Comparison of ENCODE assay signal across 29 cellular contexts in the genomic region with DNA sequence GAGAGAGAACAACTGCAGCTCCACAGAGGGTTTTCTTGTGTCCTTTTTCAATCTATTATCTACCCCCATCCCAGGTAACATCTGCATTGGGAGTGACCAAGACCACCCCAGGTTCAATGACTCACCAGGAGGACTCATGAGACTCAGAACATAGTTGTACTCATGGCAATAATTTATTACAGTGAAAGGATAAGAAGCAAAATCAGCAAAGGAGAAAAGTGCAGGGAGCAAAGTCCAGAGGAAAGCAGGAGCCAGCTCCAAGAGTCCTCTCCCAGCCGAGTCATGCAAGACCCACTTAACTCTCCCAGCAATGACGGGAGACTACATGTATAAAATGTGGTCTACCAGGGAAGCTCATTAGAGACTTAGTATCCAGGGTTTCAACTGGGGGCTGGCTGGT.
DNase-seq lines count a peak whose midpoint lies in the region; ATAC-seq and TF ChIP-seq lines count a peak whose summit lies in the region.
"Had no signal": no experiment of that assay in that cellular context is flagged by ENCODE, and none has a peak within 500 bp of the region (broad histone marks: within the 10 kb centered on the region; RNA-seq: fewer than 3 reads in every experiment).

No MANE protein-coding gene starts in this region.

- H3K4me1 Mint-ChIP-seq in nephron, result peaks cover 31% of the 10 kb centered on the region

- H3K9me3 ChIP-seq in Peyer's patch (no peaks in the 10 kb centered on the region), body of pancreas (no peaks in the 10 kb centered on the region)
- H3K9me3 ChIP-seq: SJSA1, upper lobe of left lung had no signal

- TF ChIP-seq CTCF in Peyer's patch (IDR thresholded peaks at IDR 0.05) (no peak), body of pancreas (IDR thresholded peaks at IDR 0.05) (no peak), nephron (IDR thresholded peaks at IDR 0.05; ENCODE audit: unreplicated experiment in 3 of 3) (no peak)

- ATAC-seq in body of pancreas (peak; percentile 66), HG02678 (IDR thresholded peaks at IDR 0.05; ENCODE audit: unreplicated experiment) (no peak), GM21717 (IDR thresholded peaks at IDR 0.05; ENCODE audit: unreplicated experiment) (no peak)
- ATAC-seq: left ventricle myocardium superior, natural killer cell, Panc1, T-helper 17 cell had no signal

- H3K4me1 ChIP-seq in Peyer's patch (no peaks in the 10 kb centered on the region), body of pancreas (peaks cover 7% of the 10 kb centered on the region)
- H3K4me1 ChIP-seq: SJSA1 had no signal

- peak; percentile 27 for DNase-seq in DMS53 (lab: John Stamatoyannopoulos, UW)
- no peak for DNase-seq in DMS53 treated with DMSO at 0.1 percent for 48 hours (lab: John Stamatoyannopoulos, UW; ENCODE audit: unreplicated experiment)
- peak in 1 of 3 donors; percentile 77 for DNase-seq in Peyer's patch
- peak in 3 of 4 donors; percentile 26 to 42 (median 31) for DNase-seq in body of pancreas
- DNase-seq in activated CD8-positive, alpha-beta memory T cell treated with anti-CD3 and anti-CD28 coated beads, Interleukin-2, amount 50 U/mL, for 48 hours, result no peak
- DNase-seq: activated CD4-positive, alpha-beta T cell treated with anti-CD3 and anti-CD28 coated beads for 48 hours; activated effector memory CD4-positive, alpha-beta T cell treated with Interleukin-2 at 50 U/mL for 16 hours; CD4-positive, alpha-beta T cell; DMS79 treated with DMSO at 0.1 percent for 48 hours; effector CD4-positive, alpha-beta T cell; erythroblast; HFFc6; KG1; left ventricle myocardium superior; natural killer cell; NCI-H1694 treated with DMSO at 0.1 percent for 48 hours; NCI-H524 treated with DMSO at 0.1 percent for 48 hours; NK-92 treated with Interleukin-12 subunit alpha and Interleukin-12 subunit beta, amount 100 ng/mL, for 24 hours; substantia nigra; T-helper 17 cell; upper lobe of left lung had no signal

- intact Hi-C loops in body of pancreas (cut with DNase I), result no loop called here

- H3K9me3 Mint-ChIP-seq in nephron, result no peaks in the 10 kb centered on the region
- H3K9me3 Mint-ChIP-seq: brain; CD4-positive, alpha-beta T cell; HFFc6; mesothelial cell of epicardium; natural killer cell had no signal

- no peaks in the 10 kb centered on the region for H3K36me3 Mint-ChIP-seq in nephron (ENCODE audit: low read depth)
- H3K36me3 Mint-ChIP-seq: brain, mesothelial cell of epicardium, natural killer cell had no signal

- H3K27ac ChIP-seq in Peyer's patch, result peak overlapping the region in 3 of 4 donors; percentile 41 to 84 (median 67)
- no peak overlapping the region for H3K27ac ChIP-seq in body of pancreas
- H3K27ac ChIP-seq: 22Rv1, SJSA1, upper lobe of left lung had no signal

- peaks cover 4% of the 10 kb centered on the region for H3K27me3 Mint-ChIP-seq in nephron (ENCODE audit: low read depth)
- H3K27me3 Mint-ChIP-seq: brain; CD4-positive, alpha-beta T cell; T-helper 17 cell had no signal

- WGBS in body of pancreas, 2 donors, result 18 to 42% methylated on average over 2 of the region's 2 CpGs

- no peaks in the 10 kb centered on the region for H3K36me3 ChIP-seq in Peyer's patch
- no peaks in the 10 kb centered on the region for H3K36me3 ChIP-seq in body of pancreas (replicated peaks in 1 of 2; ENCODE audit: insufficient read depth in 1 of 2, low read depth in 2 of 2)
- H3K36me3 ChIP-seq: SJSA1, upper lobe of left lung had no signal

- no peaks in the 10 kb centered on the region for H3K27me3 ChIP-seq in Peyer's patch
- no peaks in the 10 kb centered on the region for H3K27me3 ChIP-seq in body of pancreas
- H3K27me3 ChIP-seq: SJSA1, upper lobe of left lung had no signal

- H3K4me3 Mint-ChIP-seq in nephron, result no peak overlapping the region
- H3K4me3 Mint-ChIP-seq: brain; CD4-positive, alpha-beta T cell; HFFc6; mesothelial cell of epicardium; natural killer cell; T-helper 17 cell had no signal

- TF ChIP-seq POLR2A in Peyer's patch (IDR thresholded peaks at IDR 0.05) (no peak), body of pancreas (IDR thresholded peaks at IDR 0.05) (no peak)

- H3K4me3 ChIP-seq in Peyer's patch, result no peak overlapping the region
- no peak overlapping the region for H3K4me3 ChIP-seq in body of pancreas
- H3K4me3 ChIP-seq: SJSA1, upper lobe of left lung had no signal

- H3K27ac Mint-ChIP-seq in nephron, result peak overlapping the region in 2 of 3 experiments; percentile 8 to 45
- H3K27ac Mint-ChIP-seq: CD4-positive, alpha-beta T cell; HFFc6; mesothelial cell of epicardium; natural killer cell; T-helper 17 cell had no signal

Comparison
In these comparisons a context has a peak if more than half of its experiments do, and no peak if none do; other contexts are left out.
1. DNase-seq: peak in DMS53 (single experiment) and body of pancreas (3 of 4); none in DMS53 treated with DMSO at 0.1 percent for 48 hours (single experiment) and activated CD8-positive, alpha-beta memory T cell treated with anti-CD3 and anti-CD28 coated beads, Interleukin-2, amount 50 U/mL, for 48 hours (single experiment).
2. H3K27ac ChIP-seq: peak in Peyer's patch (3 of 4); none in body of pancreas (0 of 4).